9 cellular contexts compared by ENCODE assay signal in the genomic region with DNA sequence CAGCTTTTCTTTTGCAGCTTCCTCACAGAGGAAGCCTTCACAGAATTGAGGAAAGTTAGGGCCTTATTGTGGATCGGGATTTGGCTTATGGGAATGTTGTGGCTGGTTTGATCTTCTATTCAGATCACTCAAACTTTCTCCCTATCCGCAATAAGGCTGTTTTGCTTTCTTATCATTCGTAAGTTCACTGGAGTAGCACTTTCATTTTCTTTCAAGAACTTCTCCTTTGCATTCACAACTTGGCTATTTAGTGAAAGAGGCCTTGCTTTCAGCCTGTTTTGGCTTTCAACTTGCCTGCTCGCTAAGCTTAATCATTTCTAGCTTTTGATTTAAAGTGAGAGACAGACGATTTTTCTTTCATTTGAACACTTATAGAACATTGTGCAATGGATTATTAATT.
A peak's percentile ranks its signal among the peaks of the same experiment; 100 is the strongest.
DNase-seq lines count a peak whose midpoint lies in the region; ATAC-seq and TF ChIP-seq lines count a peak whose summit lies in the region.
"Had no signal": no experiment of that assay in that cellular context is flagged by ENCODE, and none has a peak within 500 bp of the region (broad histone marks: within the 10 kb centered on the region; RNA-seq: fewer than 3 reads in every experiment).

No MANE protein-coding gene starts in this region.

- TF ChIP-seq CTCF in thoracic aorta (IDR thresholded peaks at IDR 0.05) (no peak), foreskin keratinocyte (conservative IDR thresholded peaks at IDR 0.05) (no peak)

- peak; percentile 75 for ATAC-seq in HG02981 (IDR thresholded peaks at IDR 0.05; ENCODE audit: unreplicated experiment)
- ATAC-seq in activated CD8-positive, alpha-beta T cell treated with anti-CD3 and anti-CD28 coated beads, Interleukin-2, amount 10 ng/mL, durations not matched to agents 7 days and 5 days = peak; percentile 27
- no peak for ATAC-seq in thoracic aorta (ENCODE audit: insufficient number of reproducible peaks, low FRiP score, low read depth)
- ATAC-seq in left cardiac atrium = no peak
- no peak for ATAC-seq in foreskin keratinocyte

- H3K27me3 ChIP-seq in thoracic aorta (replicated peaks; ENCODE audit: insufficient read depth) = no peaks in the 10 kb centered on the region
- H3K27me3 ChIP-seq in foreskin keratinocyte = no peaks in the 10 kb centered on the region

- no peaks in the 10 kb centered on the region for H3K9me3 ChIP-seq in thoracic aorta

- H3K27ac ChIP-seq in thoracic aorta (peak overlapping the region in 1 of 2 donors; percentile 33), foreskin keratinocyte (no peak overlapping the region)
- H3K27ac ChIP-seq: C4-2B had no signal

- H3K4me3 Mint-ChIP-seq in activated naive CD4-positive, alpha-beta T cell treated with anti-CD3 and anti-CD28 coated beads, Interleukin-2, amount 50 U/mL, for 24 hours = peak overlapping the region; percentile 64
- H3K4me3 Mint-ChIP-seq in activated CD8-positive, alpha-beta T cell treated with anti-CD3 and anti-CD28 coated beads, Interleukin-2, amount 10 ng/mL, durations not matched to agents 7 days and 5 days = peak overlapping the region; percentile 42

- no peak for DNase-seq in activated naive CD4-positive, alpha-beta T cell (lab: John Stamatoyannopoulos, UW)
- no peak for DNase-seq in activated CD8-positive, alpha-beta T cell treated with anti-CD3 and anti-CD28 coated beads, Interleukin-2, amount 10 ng/mL, durations not matched to agents 7 days and 5 days
- DNase-seq in thoracic aorta (ENCODE audit: low spot score) (no peak), left cardiac atrium (no peak), foreskin keratinocyte (no peak)
- no peak for DNase-seq in activated effector memory CD4-positive, alpha-beta T cell treated with Interleukin-2 at 50 U/mL for 16 hours

- no peaks in the 10 kb centered on the region for H3K36me3 ChIP-seq in thoracic aorta

- H3K4me1 ChIP-seq in thoracic aorta (ENCODE audit: control insufficient read depth in 1 of 2, low read depth in 2 of 2) (peaks cover 0 to 9% of the 10 kb centered on the region in 2 donors), foreskin keratinocyte (no peaks in the 10 kb centered on the region)

- peaks cover 20% of the 10 kb centered on the region for H3K4me1 Mint-ChIP-seq in activated naive CD4-positive, alpha-beta T cell treated with anti-CD3 and anti-CD28 coated beads, Interleukin-2, amount 50 U/mL, for 24 hours
- H3K4me1 Mint-ChIP-seq in activated CD8-positive, alpha-beta T cell treated with anti-CD3 and anti-CD28 coated beads, Interleukin-2, amount 10 ng/mL, durations not matched to agents 7 days and 5 days (ENCODE audit: low read depth) = peaks cover 13% of the 10 kb centered on the region

- intact Hi-C loops in left cardiac atrium (cut with DNase I) = no loop called here

- no peaks in the 10 kb centered on the region for H3K27me3 Mint-ChIP-seq in activated naive CD4-positive, alpha-beta T cell treated with anti-CD3 and anti-CD28 coated beads, Interleukin-2, amount 50 U/mL, for 24 hours
- H3K27me3 Mint-ChIP-seq in activated CD8-positive, alpha-beta T cell treated with anti-CD3 and anti-CD28 coated beads, Interleukin-2, amount 10 ng/mL, durations not matched to agents 7 days and 5 days (ENCODE audit: low read depth) = no peaks in the 10 kb centered on the region

- no peaks in the 10 kb centered on the region for H3K36me3 Mint-ChIP-seq in activated naive CD4-positive, alpha-beta T cell treated with anti-CD3 and anti-CD28 coated beads, Interleukin-2, amount 50 U/mL, for 24 hours
- H3K36me3 Mint-ChIP-seq in activated CD8-positive, alpha-beta T cell treated with anti-CD3 and anti-CD28 coated beads, Interleukin-2, amount 10 ng/mL, durations not matched to agents 7 days and 5 days (ENCODE audit: low read depth) = no peaks in the 10 kb centered on the region

- CTCF ChIA-PET in activated CD8-positive, alpha-beta T cell treated with anti-CD3 and anti-CD28 coated beads, Interleukin-2, amount 10 ng/mL, durations not matched to agents 7 days and 5 days (lab: Charles Lee) = no interaction called here

- peak overlapping the region; percentile 27 for H3K27ac Mint-ChIP-seq in activated naive CD4-positive, alpha-beta T cell treated with anti-CD3 and anti-CD28 coated beads, Interleukin-2, amount 50 U/mL, for 24 hours
- peak overlapping the region; percentile 77 for H3K27ac Mint-ChIP-seq in activated CD8-positive, alpha-beta T cell treated with anti-CD3 and anti-CD28 coated beads, Interleukin-2, amount 10 ng/mL, durations not matched to agents 7 days and 5 days

- H3K9me3 Mint-ChIP-seq in activated naive CD4-positive, alpha-beta T cell treated with anti-CD3 and anti-CD28 coated beads, Interleukin-2, amount 50 U/mL, for 24 hours = no peaks in the 10 kb centered on the region
- no peaks in the 10 kb centered on the region for H3K9me3 Mint-ChIP-seq in activated CD8-positive, alpha-beta T cell treated with anti-CD3 and anti-CD28 coated beads, Interleukin-2, amount 10 ng/mL, durations not matched to agents 7 days and 5 days (ENCODE audit: insufficient read depth)

- POLR2A ChIA-PET in activated CD8-positive, alpha-beta T cell treated with anti-CD3 and anti-CD28 coated beads, Interleukin-2, amount 10 ng/mL, durations not matched to agents 7 days and 5 days (lab: Charles Lee) = no interaction called here

- H3K4me3 ChIP-seq in thoracic aorta = peak overlapping the region; percentile 11

Comparison
In these comparisons a context has a peak if more than half of its experiments do, and no peak if none do; other contexts are left out.
1. ATAC-seq: peak in HG02981 (single experiment) and activated CD8-positive, alpha-beta T cell treated with anti-CD3 and anti-CD28 coated beads, Interleukin-2, amount 10 ng/mL, durations not matched to agents 7 days and 5 days (single experiment); none in thoracic aorta (single experiment), left cardiac atrium (0 of 2) and foreskin keratinocyte (single experiment).